1 cellular context compared by ENCODE assay signal in genomic region chr22:20366841-20367240, GRCh38. TPM values are rescaled to one million over a fixed set of nuclear protein-coding genes. Genes with fewer than 3 reads are reported as not detected.
"Had no signal": no experiment of that assay in that cellular context is flagged by ENCODE, and none has a peak within 500 bp of the region (broad histone marks: within the 10 kb centered on the region; RNA-seq: fewer than 3 reads in every experiment).

No MANE protein-coding gene starts in this region.

RNA-seq across cellular contexts. Expression of gene ZNF74, which starts 27.1 kb away (rescaled TPM):
- total RNA-seq: OCI-LY7 had no signal
